In genomic region chr6:30875244-30876038, GRCh38 we compare ENCODE assay signal across 1 cellular context.
TF ChIP-seq lines count a peak whose summit lies in the region.

No MANE protein-coding gene starts in this region.

TF ChIP-seq in K562, 482 proteins besides CTCF, POLR2A, EP300 and RAD21 (continues in another document):
- TF ChIP-seq KLF1 (tag; IDR thresholded peaks at IDR 0.05) (peak; percentile 62), POLR2AphosphoS5 (IDR thresholded peaks at IDR 0.05; ENCODE audit: control insufficient read depth, insufficient read depth, low read depth, low read length) (peak; percentile 90), E2F8 (IDR thresholded peaks at IDR 0.05; ENCODE audit: low read depth, partially characterized antibody) (peak; percentile 43), CAMTA2 (CRISPR knock-in tag; conservative IDR thresholded peaks at IDR 0.05) (no peak), MAFG (tag; conservative IDR thresholded peaks at IDR 0.05) (no peak), ETV1 (tag; conservative IDR thresholded peaks at IDR 0.05; ENCODE audit: low read depth) (peak; percentile 49; the same call in 1 of the 2 replicates), ETV5 (CRISPR knock-in tag; IDR thresholded peaks at IDR 0.05; ENCODE audit: low read depth) (no peak), MLLT1 (IDR thresholded peaks at IDR 0.05) (peak; percentile 94 to 96), NFATC3 (IDR thresholded peaks at IDR 0.05) (0 out of 2 replicates have a peak, but pooled peaks have one; percentile 13), SMC3 (conservative IDR thresholded peaks at IDR 0.05; ENCODE audit: insufficient read depth, low read depth, low read length) (no peak), ZNF311 (CRISPR knock-in tag; IDR thresholded peaks at IDR 0.05) (no peak), ZNF263 (CRISPR knock-in tag; IDR thresholded peaks at IDR 0.05; ENCODE audit: borderline replicate concordance) (no peak), ZNF143 (CRISPR knock-in tag; IDR thresholded peaks at IDR 0.05) (no peak), DMBX1 (CRISPR knock-in tag; IDR thresholded peaks at IDR 0.05; ENCODE audit: borderline replicate concordance) (peak; percentile 65; the same call in 1 of the 2 replicates), PTTG1 (tag; IDR thresholded peaks at IDR 0.05; ENCODE audit: low read depth) (peak; percentile 23; the same call in 1 of the 2 replicates), SMARCC2 (IDR thresholded peaks at IDR 0.05; ENCODE audit: low read depth) (no peak), NCOA2 (IDR thresholded peaks at IDR 0.05; ENCODE audit: partially characterized antibody in 2 of 2) (no peak), ZNF175 (CRISPR knock-in tag; IDR thresholded peaks at IDR 0.05; ENCODE audit: low read depth) (peak; percentile 74), POLR2AphosphoS2 (IDR thresholded peaks at IDR 0.05; ENCODE audit: low read length) (peak; percentile 89), ATF7 (IDR thresholded peaks at IDR 0.05) (peak; percentile 67; the same call in 1 of the 2 replicates), CREBBP (IDR thresholded peaks at IDR 0.05; ENCODE audit: low read depth, low read length) (no peak), ZNF239 (CRISPR knock-in tag; IDR thresholded peaks at IDR 0.05) (0 out of 2 replicates have a peak, but pooled peaks have one; percentile 14), RNF2 (IDR thresholded peaks at IDR 0.05) (no peak), KLF10 (CRISPR knock-in tag; IDR thresholded peaks at IDR 0.05) (no peak), ASH1L (IDR thresholded peaks at IDR 0.05; ENCODE audit: borderline replicate concordance, low read depth, partially characterized antibody) (no peak), CTBP1 (IDR thresholded peaks at IDR 0.05; ENCODE audit: borderline replicate concordance) (peak; percentile 53), MXI1 (IDR thresholded peaks at IDR 0.05; ENCODE audit: low read depth, low read length) (no peak), WHSC1 (IDR thresholded peaks at IDR 0.05; ENCODE audit: low read length) (no peak), HSF4 (CRISPR knock-in tag; IDR thresholded peaks at IDR 0.05; ENCODE audit: borderline replicate concordance) (0 out of 2 replicates have a peak, but pooled peaks have one; percentile 64), PML (IDR thresholded peaks at IDR 0.05; ENCODE audit: low read length) (peak; percentile 68; the same call in 1 of the 2 replicates), NCOR1 (IDR thresholded peaks at IDR 0.05) (peak; percentile 51; the same call in 1 of the 2 replicates), TEAD4 (IDR thresholded peaks at IDR 0.05; ENCODE audit: low read length) (peak; percentile 81), TEAD4 (CRISPR knock-in tag; IDR thresholded peaks at IDR 0.05; ENCODE audit: borderline replicate concordance) (no peak), KLF16 (IDR thresholded peaks at IDR 0.05) (no peak), MTA3 (IDR thresholded peaks at IDR 0.05; ENCODE audit: borderline replicate concordance) (peak; percentile 98), ZNF584 (CRISPR knock-in tag; IDR thresholded peaks at IDR 0.05; ENCODE audit: low read depth) (peak; percentile 65; the same call in 1 of the 2 replicates), GTF2F1 (IDR thresholded peaks at IDR 0.05; ENCODE audit: low read depth, low read length) (0 out of 2 replicates have a peak, but pooled peaks have one; percentile 88), TEAD2 (tag; IDR thresholded peaks at IDR 0.05) (no peak), SMAD4 (CRISPR knock-in tag; conservative IDR thresholded peaks at IDR 0.05) (peak; percentile 70), FOXK2 (conservative IDR thresholded peaks at IDR 0.05 in 1 of 2, IDR thresholded peaks at IDR 0.05 in 1 of 2; ENCODE audit: low read depth in 2 of 2) (peak; percentile 88 to 89), TAF15 (IDR thresholded peaks at IDR 0.05; ENCODE audit: low read depth, low read length) (no peak), SMAD1 (IDR thresholded peaks at IDR 0.05; ENCODE audit: low read depth, low read length, partially characterized antibody) (peak; percentile 97), BACH1 (tag; IDR thresholded peaks at IDR 0.05) (peak; percentile 28), YY1 (IDR thresholded peaks at IDR 0.05; ENCODE audit: borderline replicate concordance in 1 of 3, control insufficient read depth in 1 of 3, extremely low read depth in 1 of 3, insufficient read depth in 3 of 3, insufficient read length in 1 of 3, insufficient replicate concordance in 2 of 3, low read depth in 1 of 3, low read length in 2 of 3) (peak; percentile 86 to 98 (median 89)), ARHGAP35 (IDR thresholded peaks at IDR 0.05; ENCODE audit: partially characterized antibody) (no peak), RERE (CRISPR knock-in tag; IDR thresholded peaks at IDR 0.05; ENCODE audit: borderline replicate concordance) (no peak), ARID1B (IDR thresholded peaks at IDR 0.05) (0 out of 2 replicates have a peak, but pooled peaks have one; percentile 37), SAFB (IDR thresholded peaks at IDR 0.05; ENCODE audit: borderline replicate concordance, low read depth, low read length) (no peak), ZNF668 (CRISPR knock-in tag; IDR thresholded peaks at IDR 0.05) (peak; percentile 76; the same call in 1 of the 2 replicates), ZNF586 (CRISPR knock-in tag; conservative IDR thresholded peaks at IDR 0.05) (no peak), DPF2 (IDR thresholded peaks at IDR 0.05) (0 out of 2 replicates have a peak, but pooled peaks have one; percentile 17), POLR3A (IDR thresholded peaks at IDR 0.05; ENCODE audit: borderline replicate concordance, extremely low read depth, insufficient read depth, insufficient read length) (no peak), POLR2B (IDR thresholded peaks at IDR 0.05; ENCODE audit: low read depth, partially characterized antibody) (peak; percentile 99), ZNF197 (CRISPR knock-in tag; IDR thresholded peaks at IDR 0.05; ENCODE audit: low read depth) (peak; percentile 41; the same call in 1 of the 2 replicates)
- TF ChIP-seq, protein P1, sequence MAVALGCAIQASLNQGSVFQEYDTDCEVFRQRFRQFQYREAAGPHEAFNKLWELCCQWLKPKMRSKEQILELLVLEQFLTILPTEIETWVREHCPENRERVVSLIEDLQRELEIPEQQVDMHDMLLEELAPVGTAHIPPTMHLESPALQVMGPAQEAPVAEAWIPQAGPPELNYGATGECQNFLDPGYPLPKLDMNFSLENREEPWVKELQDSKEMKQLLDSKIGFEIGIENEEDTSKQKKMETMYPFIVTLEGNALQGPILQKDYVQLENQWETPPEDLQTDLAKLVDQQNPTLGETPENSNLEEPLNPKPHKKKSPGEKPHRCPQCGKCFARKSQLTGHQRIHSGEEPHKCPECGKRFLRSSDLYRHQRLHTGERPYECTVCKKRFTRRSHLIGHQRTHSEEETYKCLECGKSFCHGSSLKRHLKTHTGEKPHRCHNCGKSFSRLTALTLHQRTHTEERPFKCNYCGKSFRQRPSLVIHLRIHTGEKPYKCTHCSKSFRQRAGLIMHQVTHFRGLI (CRISPR knock-in tag; IDR thresholded peaks at IDR 0.05) = no peak
- TF ChIP-seq, protein P2, sequence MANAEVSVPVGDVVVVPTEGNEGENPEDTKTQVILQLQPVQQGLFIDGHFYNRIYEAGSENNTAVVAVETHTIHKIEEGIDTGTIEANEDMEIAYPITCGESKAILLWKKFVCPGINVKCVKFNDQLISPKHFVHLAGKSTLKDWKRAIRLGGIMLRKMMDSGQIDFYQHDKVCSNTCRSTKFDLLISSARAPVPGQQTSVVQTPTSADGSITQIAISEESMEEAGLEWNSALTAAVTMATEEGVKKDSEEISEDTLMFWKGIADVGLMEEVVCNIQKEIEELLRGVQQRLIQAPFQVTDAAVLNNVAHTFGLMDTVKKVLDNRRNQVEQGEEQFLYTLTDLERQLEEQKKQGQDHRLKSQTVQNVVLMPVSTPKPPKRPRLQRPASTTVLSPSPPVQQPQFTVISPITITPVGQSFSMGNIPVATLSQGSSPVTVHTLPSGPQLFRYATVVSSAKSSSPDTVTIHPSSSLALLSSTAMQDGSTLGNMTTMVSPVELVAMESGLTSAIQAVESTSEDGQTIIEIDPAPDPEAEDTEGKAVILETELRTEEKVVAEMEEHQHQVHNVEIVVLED (CRISPR knock-in tag; IDR thresholded peaks at IDR 0.05) = no peak
- TF ChIP-seq, protein P3, sequence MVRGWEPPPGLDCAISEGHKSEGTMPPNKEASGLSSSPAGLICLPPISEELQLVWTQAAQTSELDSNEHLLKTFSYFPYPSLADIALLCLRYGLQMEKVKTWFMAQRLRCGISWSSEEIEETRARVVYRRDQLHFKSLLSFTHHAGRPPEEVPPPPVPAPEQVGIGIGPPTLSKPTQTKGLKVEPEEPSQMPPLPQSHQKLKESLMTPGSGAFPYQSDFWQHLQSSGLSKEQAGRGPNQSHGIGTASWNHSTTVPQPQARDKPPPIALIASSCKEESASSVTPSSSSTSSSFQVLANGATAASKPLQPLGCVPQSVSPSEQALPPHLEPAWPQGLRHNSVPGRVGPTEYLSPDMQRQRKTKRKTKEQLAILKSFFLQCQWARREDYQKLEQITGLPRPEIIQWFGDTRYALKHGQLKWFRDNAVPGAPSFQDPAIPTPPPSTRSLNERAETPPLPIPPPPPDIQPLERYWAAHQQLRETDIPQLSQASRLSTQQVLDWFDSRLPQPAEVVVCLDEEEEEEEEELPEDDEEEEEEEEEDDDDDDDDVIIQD (CRISPR knock-in tag; IDR thresholded peaks at IDR 0.05) = 0 out of 2 replicates have a peak, but pooled peaks have one; percentile 33
- TF ChIP-seq, protein P4, sequence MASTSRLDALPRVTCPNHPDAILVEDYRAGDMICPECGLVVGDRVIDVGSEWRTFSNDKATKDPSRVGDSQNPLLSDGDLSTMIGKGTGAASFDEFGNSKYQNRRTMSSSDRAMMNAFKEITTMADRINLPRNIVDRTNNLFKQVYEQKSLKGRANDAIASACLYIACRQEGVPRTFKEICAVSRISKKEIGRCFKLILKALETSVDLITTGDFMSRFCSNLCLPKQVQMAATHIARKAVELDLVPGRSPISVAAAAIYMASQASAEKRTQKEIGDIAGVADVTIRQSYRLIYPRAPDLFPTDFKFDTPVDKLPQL (IDR thresholded peaks at IDR 0.05; ENCODE audit: extremely low read depth, insufficient read length) = peak; percentile 85
